ENCODE assay signal across 27 cellular contexts in genomic region chr14:27881646-27882045, GRCh38.
"Had no signal": no experiment of that assay in that cellular context is flagged by ENCODE, and none has a peak within 500 bp of the region (broad histone marks: within the 10 kb centered on the region; RNA-seq: fewer than 3 reads in every experiment).

No MANE protein-coding gene starts in this region.

- H3K4me1 Mint-ChIP-seq: naive thymus-derived CD8-positive, alpha-beta T cell; nephron progenitor cell; stimulated activated naive CD8-positive, alpha-beta T cell treated with anti-CD3 and anti-CD28 coated beads, Interleukin-15, amount 100 ng/mL, for 72 hours had no signal

- H3K27me3 Mint-ChIP-seq: naive thymus-derived CD8-positive, alpha-beta T cell; stimulated activated naive CD8-positive, alpha-beta T cell treated with anti-CD3 and anti-CD28 coated beads, Interleukin-15, amount 100 ng/mL, for 72 hours had no signal

- H3K9me3 Mint-ChIP-seq: nephron progenitor cell had no signal

- H3K9me3 ChIP-seq: esophagus muscularis mucosa, neutrophil, pancreas, right lobe of liver, suprapubic skin, upper lobe of right lung, uterus had no signal

- H3K4me1 ChIP-seq: esophagus muscularis mucosa, foreskin keratinocyte, gastroesophageal sphincter, heart left ventricle, left lung, pancreas, right lobe of liver, suprapubic skin, transverse colon, upper lobe of right lung, uterus had no signal

- H3K27me3 ChIP-seq: esophagus muscularis mucosa, foreskin keratinocyte, gastroesophageal sphincter, heart left ventricle, hepatocyte, left lung, neutrophil, pancreas, right lobe of liver, suprapubic skin, transverse colon, upper lobe of right lung, uterus had no signal

- ATAC-seq: foreskin keratinocyte; gastroesophageal sphincter; heart left ventricle; left cardiac atrium; left lung; naive thymus-derived CD8-positive, alpha-beta T cell; pancreas; right lobe of liver; stimulated activated naive CD8-positive, alpha-beta T cell treated with anti-CD3 and anti-CD28 coated beads, Interleukin-15, amount 100 ng/mL, for 72 hours; upper lobe of right lung had no signal

- H3K27ac Mint-ChIP-seq: naive thymus-derived CD8-positive, alpha-beta T cell; nephron progenitor cell; stimulated activated naive CD8-positive, alpha-beta T cell treated with anti-CD3 and anti-CD28 coated beads, Interleukin-15, amount 100 ng/mL, for 72 hours had no signal

- H3K36me3 ChIP-seq: esophagus muscularis mucosa, gastroesophageal sphincter, heart left ventricle, left lung, neutrophil, pancreas, right lobe of liver, suprapubic skin, transverse colon, upper lobe of right lung, uterus had no signal

- H3K4me3 Mint-ChIP-seq: naive thymus-derived CD8-positive, alpha-beta T cell; nephron progenitor cell; stimulated activated naive CD8-positive, alpha-beta T cell treated with anti-CD3 and anti-CD28 coated beads, Interleukin-15, amount 100 ng/mL, for 72 hours had no signal

- H3K27ac ChIP-seq: coronary artery, esophagus muscularis mucosa, foreskin keratinocyte, gastroesophageal sphincter, heart left ventricle, hepatocyte, left lung, neutrophil, pancreas, right lobe of liver, suprapubic skin, transverse colon, upper lobe of right lung, uterus had no signal

- DNase-seq: dermis blood vessel endothelial cell; effector memory CD4-positive, alpha-beta T cell; foreskin keratinocyte; heart left ventricle; kidney; left cardiac atrium; left lung; mesenchymal stem cell; naive thymus-derived CD8-positive, alpha-beta T cell; nephron progenitor cell; pancreas; right lobe of liver; small intestine; stimulated activated CD4-positive, alpha-beta T cell treated with anti-CD3 and anti-CD28 coated beads, Interleukin-15, amount 100 ng/mL, for 24 hours; stimulated activated CD4-positive, alpha-beta T cell treated with anti-CD3 and anti-CD28 coated beads, Interleukin-2, amount 100 ng/mL, for 48 hours; stimulated activated CD8-positive, alpha-beta memory T cell treated with anti-CD3 and anti-CD28 coated beads, Interleukin-4, amount 100 ng/mL, for 48 hours; stimulated activated naive CD4-positive, alpha-beta T cell; stimulated activated naive CD8-positive, alpha-beta T cell treated with anti-CD3 and anti-CD28 coated beads, Interleukin-15, amount 100 ng/mL, for 72 hours; transverse colon; upper lobe of right lung; uterus had no signal

- H3K79me2 ChIP-seq: hepatocyte had no signal

- H3K4me3 ChIP-seq: coronary artery, esophagus muscularis mucosa, gastroesophageal sphincter, heart left ventricle, hepatocyte, left lung, pancreas, right lobe of liver, suprapubic skin, transverse colon, upper lobe of right lung, uterus had no signal

- H3K4me2 ChIP-seq: hepatocyte had no signal
